Comparison of ENCODE assay signal across 12 cellular contexts in the genomic region with DNA sequence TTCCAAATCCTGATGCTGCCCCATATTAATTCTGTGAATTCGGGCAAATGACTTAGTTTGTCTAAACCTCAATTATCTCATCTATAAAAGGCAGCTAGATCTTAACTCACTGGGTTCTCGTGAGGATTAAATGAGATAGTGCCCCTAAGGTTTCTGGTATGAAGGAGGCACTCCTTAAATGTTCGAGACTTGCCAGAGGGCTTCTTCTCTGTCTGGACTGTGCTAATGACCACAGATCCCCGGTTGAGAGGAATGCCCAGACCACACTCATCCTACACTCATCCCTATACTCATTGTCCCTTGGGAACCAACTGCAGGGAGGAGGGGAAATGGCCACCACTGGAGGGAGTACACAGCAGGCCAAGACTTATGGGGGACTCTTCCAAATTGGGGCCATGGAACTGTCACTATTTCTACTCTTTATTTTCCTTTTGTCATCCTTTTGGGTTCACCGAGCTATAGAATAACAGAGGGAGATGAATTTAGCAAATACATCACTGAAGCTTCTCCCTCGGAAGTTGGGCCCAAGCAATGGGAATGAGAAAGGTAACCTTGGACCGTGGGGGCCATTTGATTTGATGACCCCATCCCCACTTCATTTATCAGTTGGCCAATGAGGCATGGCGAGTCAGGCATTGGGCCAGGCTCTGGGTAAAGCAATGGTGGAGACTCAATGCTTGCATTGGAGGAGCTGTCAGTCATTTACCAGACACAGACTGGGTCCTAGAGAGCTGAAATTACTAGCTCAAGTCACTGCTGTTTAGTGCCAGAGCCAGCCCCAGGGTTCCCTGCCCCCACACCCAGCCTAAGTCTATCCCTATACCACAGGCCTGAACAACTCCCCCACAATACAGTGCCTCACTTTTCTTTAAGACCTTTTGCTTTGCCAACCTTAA. TPM values are rescaled to one million over a fixed set of nuclear protein-coding genes. Genes with fewer than 3 reads are reported as not detected.
A peak's percentile ranks its signal among the peaks of the same experiment; 100 is the strongest.
DNase-seq lines count a peak whose midpoint lies in the region; ATAC-seq and TF ChIP-seq lines count a peak whose summit lies in the region.
"Had no signal": no experiment of that assay in that cellular context is flagged by ENCODE, and none has a peak within 500 bp of the region (broad histone marks: within the 10 kb centered on the region; RNA-seq: fewer than 3 reads in every experiment).

No MANE protein-coding gene starts in this region.

- H3K36me3 ChIP-seq in GM23338 (ENCODE audit: insufficient read depth) (peaks cover 23% of the 10 kb centered on the region; the same call in 1 of the 2 replicates), prostate gland (no peaks in the 10 kb centered on the region)

- H3K4me2 ChIP-seq in GM23338 = no peak overlapping the region

- no peaks in the 10 kb centered on the region for H3K9me3 Mint-ChIP-seq in GM23338
- no peaks in the 10 kb centered on the region for H3K9me3 Mint-ChIP-seq in activated T-helper 17 cell treated with anti-CD3 and anti-CD28 coated beads, Interleukin-2, amount 50 U/mL, for 72 hours
- no peaks in the 10 kb centered on the region for H3K9me3 Mint-ChIP-seq in T-helper 2 cell treated with Interferon-gamma antibody and Interleukin-4, amounts not matched to agents 5 μg/mL and 100 μg/mL, for 36 hours

- H3K4me3 Mint-ChIP-seq in GM23338 = no peak overlapping the region; the same call in 2 of the 3 replicates
- H3K4me3 Mint-ChIP-seq in activated T-helper 17 cell treated with anti-CD3 and anti-CD28 coated beads, Interleukin-2, amount 50 U/mL, for 72 hours = peak overlapping the region; percentile 39
- H3K4me3 Mint-ChIP-seq in T-helper 2 cell treated with Interferon-gamma antibody and Interleukin-4, amounts not matched to agents 5 μg/mL and 100 μg/mL, for 36 hours = no peak overlapping the region

- peaks cover 18% of the 10 kb centered on the region for H3K27me3 Mint-ChIP-seq in GM23338 (ENCODE audit: insufficient read depth, low read depth, poor library complexity)
- H3K27me3 Mint-ChIP-seq in activated T-helper 17 cell treated with anti-CD3 and anti-CD28 coated beads, Interleukin-2, amount 50 U/mL, for 72 hours = no peaks in the 10 kb centered on the region
- H3K27me3 Mint-ChIP-seq in T-helper 2 cell treated with Interferon-gamma antibody and Interleukin-4, amounts not matched to agents 5 μg/mL and 100 μg/mL, for 36 hours (ENCODE audit: low read depth) = peaks cover 2% of the 10 kb centered on the region

- H3K36me3 Mint-ChIP-seq in GM23338 (ENCODE audit: low read depth) = peaks cover 49% of the 10 kb centered on the region
- peaks cover 86% of the 10 kb centered on the region for H3K36me3 Mint-ChIP-seq in activated T-helper 17 cell treated with anti-CD3 and anti-CD28 coated beads, Interleukin-2, amount 50 U/mL, for 72 hours (ENCODE audit: low read depth)
- peaks cover 29% of the 10 kb centered on the region for H3K36me3 Mint-ChIP-seq in T-helper 2 cell treated with Interferon-gamma antibody and Interleukin-4, amounts not matched to agents 5 μg/mL and 100 μg/mL, for 36 hours (ENCODE audit: low read depth)

- H3K4me3 ChIP-seq in GM23338 (no peak overlapping the region), prostate gland (no peak overlapping the region)
- H3K4me3 ChIP-seq: gastroesophageal sphincter had no signal

- 95% methylated on average over 8 of the region's 8 CpGs for WGBS in prostate gland

- TF ChIP-seq CTCF in GM23338 (conservative IDR thresholded peaks at IDR 0.05; ENCODE audit: low read depth in 2 of 2) = no peak
- no peak for TF ChIP-seq CTCF in prostate gland (IDR thresholded peaks at IDR 0.05)

- peak; percentile 72 for DNase-seq in EH (ENCODE audit: low read depth)
- no peak for DNase-seq in GM23338 (ENCODE audit: low spot score)
- peak; percentile 84 for DNase-seq in islet precursor cell
- DNase-seq in COR-L47 (lab: John Stamatoyannopoulos, UW) = no peak
- no peak for DNase-seq in T-helper 2 cell treated with Interferon-gamma antibody and Interleukin-4, amounts not matched to agents 5 μg/mL and 100 μg/mL, for 36 hours (ENCODE audit: low spot score)
- no peak for DNase-seq in prostate gland (ENCODE audit: low spot score)
- DNase-seq: NCI-H2227 treated with DMSO at 0.1 percent for 48 hours, retina had no signal

- H2AFZ ChIP-seq in GM23338 = no peak overlapping the region

- peaks cover 17% of the 10 kb centered on the region for H3K27me3 ChIP-seq in GM23338 (ENCODE audit: insufficient read depth)
- no peaks in the 10 kb centered on the region for H3K27me3 ChIP-seq in prostate gland (replicated peaks; ENCODE audit: insufficient read depth)
- H3K27me3 ChIP-seq: gastroesophageal sphincter had no signal

- H3K79me2 ChIP-seq in GM23338 (replicated peaks; ENCODE audit: insufficient read depth) = peaks cover 55% of the 10 kb centered on the region

- H4K20me1 ChIP-seq in GM23338 (replicated peaks; ENCODE audit: insufficient read depth) = peaks cover 18% of the 10 kb centered on the region

- H3K4me1 Mint-ChIP-seq in GM23338 = peaks cover 54% of the 10 kb centered on the region
- peaks cover 45% of the 10 kb centered on the region for H3K4me1 Mint-ChIP-seq in activated T-helper 17 cell treated with anti-CD3 and anti-CD28 coated beads, Interleukin-2, amount 50 U/mL, for 72 hours
- H3K4me1 Mint-ChIP-seq in T-helper 2 cell treated with Interferon-gamma antibody and Interleukin-4, amounts not matched to agents 5 μg/mL and 100 μg/mL, for 36 hours (ENCODE audit: low read depth) = peaks cover 27% of the 10 kb centered on the region

- no peaks in the 10 kb centered on the region for H3K9me3 ChIP-seq in prostate gland
- H3K9me3 ChIP-seq: gastroesophageal sphincter had no signal

- no peak for TF ChIP-seq POLR2A in prostate gland (IDR thresholded peaks at IDR 0.05)

- H3K27ac ChIP-seq in GM23338 (ENCODE audit: low read depth) = no peak overlapping the region
- H3K27ac ChIP-seq in prostate gland = no peak overlapping the region
- H3K27ac ChIP-seq: gastroesophageal sphincter had no signal

- peak overlapping the region; percentile 59; the same call in 1 of the 2 replicates for H3K27ac Mint-ChIP-seq in GM23338
- H3K27ac Mint-ChIP-seq in activated T-helper 17 cell treated with anti-CD3 and anti-CD28 coated beads, Interleukin-2, amount 50 U/mL, for 72 hours = peak overlapping the region; percentile 68
- no peak overlapping the region for H3K27ac Mint-ChIP-seq in T-helper 2 cell treated with Interferon-gamma antibody and Interleukin-4, amounts not matched to agents 5 μg/mL and 100 μg/mL, for 36 hours

- H3K4me1 ChIP-seq in GM23338 (ENCODE audit: insufficient read depth) = peaks cover 51% of the 10 kb centered on the region
- peaks cover 4% of the 10 kb centered on the region for H3K4me1 ChIP-seq in prostate gland (replicated peaks)

- ATAC-seq in GM23338 = no peak
- peak; percentile 18 for ATAC-seq in activated T-helper 17 cell treated with anti-CD3 and anti-CD28 coated beads, Interleukin-2, amount 50 U/mL, for 72 hours (replicated peaks)
- no peak for ATAC-seq in activated CD4-positive, CD25-positive, alpha-beta regulatory T cell treated with anti-CD3 and anti-CD28 coated beads, Interleukin-2, amount 50 U/mL, for 24 hours
- ATAC-seq: gastroesophageal sphincter, Panc1 had no signal

- H3K9me2 ChIP-seq in GM23338 (ENCODE audit: insufficient read depth) = no peaks in the 10 kb centered on the region

- intact Hi-C loops in prostate gland (cut with DNase I) = no loop called here

- H3F3A ChIP-seq in GM23338 (replicated peaks; ENCODE audit: low read depth) = no peaks in the 10 kb centered on the region

TF ChIP-seq in GM23338, 12 proteins besides CTCF, POLR2A, EP300 and RAD21 (continues in another document):
- TF ChIP-seq NANOG (IDR thresholded peaks at IDR 0.05; ENCODE audit: borderline replicate concordance) (no peak), STAT1 (IDR thresholded peaks at IDR 0.05; ENCODE audit: unreplicated experiment) (no peak), JUNB (IDR thresholded peaks at IDR 0.05; ENCODE audit: unreplicated experiment) (no peak), EZH2 (IDR thresholded peaks at IDR 0.05; ENCODE audit: low read depth, unreplicated experiment) (no peak), ZNF114 (CRISPR knock-in tag; IDR thresholded peaks at IDR 0.05) (no peak), ZNF331 (CRISPR knock-in tag; IDR thresholded peaks at IDR 0.05; ENCODE audit: low read depth) (no peak)
- TF ChIP-seq, protein P1, sequence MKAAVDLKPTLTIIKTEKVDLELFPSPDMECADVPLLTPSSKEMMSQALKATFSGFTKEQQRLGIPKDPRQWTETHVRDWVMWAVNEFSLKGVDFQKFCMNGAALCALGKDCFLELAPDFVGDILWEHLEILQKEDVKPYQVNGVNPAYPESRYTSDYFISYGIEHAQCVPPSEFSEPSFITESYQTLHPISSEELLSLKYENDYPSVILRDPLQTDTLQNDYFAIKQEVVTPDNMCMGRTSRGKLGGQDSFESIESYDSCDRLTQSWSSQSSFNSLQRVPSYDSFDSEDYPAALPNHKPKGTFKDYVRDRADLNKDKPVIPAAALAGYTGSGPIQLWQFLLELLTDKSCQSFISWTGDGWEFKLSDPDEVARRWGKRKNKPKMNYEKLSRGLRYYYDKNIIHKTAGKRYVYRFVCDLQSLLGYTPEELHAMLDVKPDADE (IDR thresholded peaks at IDR 0.05) = no peak

RNA-seq across cellular contexts. Expression of a gene that starts 5.1 kb away (rescaled TPM):
- total RNA-seq in GM23338 (2014; rRNA removed; shearing (Covaris generic)) = 17.2 and 19.3 TPM in 2 replicates
- polyA plus RNA-seq in GM23338 (2016; fragmentation: Nextera tagmentation; extraction: Ambion mirVana) = 12.6 and 16.2 TPM in 2 replicates
- total RNA-seq in activated T-helper 17 cell treated with anti-CD3 and anti-CD28 coated beads, Interleukin-2, amount 50 U/mL, for 72 hours = 10 to 100 TPM; 26.7 to 35.6 TPM
- total RNA-seq in prostate gland = 10 to 100 TPM in 1 of 2 donors, 1 to 10 TPM in 1; 6.0 to 14.8 TPM

Comparison
In these comparisons a context has a peak if more than half of its experiments do, and no peak if none do; other contexts are left out.
1. DNase-seq: peak in EH (single experiment) and islet precursor cell (single experiment); none in GM23338 (single experiment), COR-L47 (single experiment), T-helper 2 cell treated with Interferon-gamma antibody and Interleukin-4, amounts not matched to agents 5 μg/mL and 100 μg/mL, for 36 hours (single experiment) and prostate gland (single experiment).